9 cellular contexts compared by ENCODE assay signal in the genomic region with DNA sequence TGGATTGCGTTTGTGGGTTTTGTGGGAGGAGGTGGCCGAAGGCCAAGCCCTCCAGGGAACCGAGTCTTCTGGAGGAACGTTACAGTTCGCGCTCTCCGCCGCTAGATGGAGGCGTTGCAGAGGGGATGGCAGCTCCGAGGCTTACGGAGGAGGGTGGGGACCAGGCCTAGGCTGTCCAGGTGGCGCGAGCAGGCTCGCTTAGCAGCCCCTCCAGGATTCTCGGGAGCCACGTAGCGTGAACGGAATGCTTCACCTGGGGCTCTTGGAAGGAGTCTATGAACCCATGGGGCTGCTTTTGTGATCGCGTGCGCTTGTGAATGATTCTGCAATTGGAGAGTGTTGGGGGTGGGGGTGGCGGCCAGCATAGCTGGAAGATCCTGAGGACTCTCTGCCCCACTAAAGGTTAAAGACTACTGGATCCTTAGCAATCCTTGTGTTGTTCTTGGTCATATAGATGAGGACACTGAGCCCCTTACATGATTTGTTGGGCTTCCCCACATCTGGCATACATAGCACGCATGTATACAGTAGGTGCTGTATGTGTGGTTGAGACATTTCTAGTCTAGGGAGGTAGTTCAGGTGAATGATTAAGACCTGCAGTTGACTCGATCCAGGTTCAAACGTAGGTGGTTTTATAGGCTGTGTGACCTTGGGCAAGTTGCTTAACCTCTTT. TPM values are rescaled to one million over a fixed set of nuclear protein-coding genes. Genes with fewer than 3 reads are reported as not detected.
DNase-seq lines count a peak whose midpoint lies in the region; ATAC-seq, FAIRE-seq and TF ChIP-seq lines count a peak whose summit lies in the region.
"Had no signal": no experiment of that assay in that cellular context is flagged by ENCODE, and none has a peak within 500 bp of the region (broad histone marks: within the 10 kb centered on the region; RNA-seq: fewer than 3 reads in every experiment).

No MANE protein-coding gene starts in this region.

- 20 to 22% (median 21%) methylated on average over 25 of the region's 25 CpGs for WGBS in small intestine, 3 donors

- no peaks in the 10 kb centered on the region for H3K36me3 ChIP-seq in GM23338 (ENCODE audit: insufficient read depth)
- H3K36me3 ChIP-seq in small intestine (ENCODE audit: control insufficient read depth in 2 of 2, insufficient read depth in 2 of 2, low read length in 2 of 2), result peaks cover 0 to 7% of the 10 kb centered on the region in 2 donors

- CTCF ChIA-PET in T-cell (lab: Charles Lee), result interaction anchor here (0.5 to 1.0 kb wide), 6 partner anchors 8 to 459 kb away, joined by 3 to 6 read pairs (median 3); no protein-coding TSS in a partner anchor

- 0 out of 2 replicates have a peak, but pooled peaks cover 4% of the 10 kb centered on the region for H3K9me2 ChIP-seq in GM23338 (ENCODE audit: insufficient read depth)

- H3K4me3 Mint-ChIP-seq in GM23338 (peak overlapping the region; percentile 42; the same call in 2 of the 3 replicates), T-cell (no peak overlapping the region)

- H3K4me2 ChIP-seq in GM23338, result peak overlapping the region; percentile 44; the same call in 1 of the 2 replicates

- no peaks in the 10 kb centered on the region for H3F3A ChIP-seq in GM23338 (replicated peaks; ENCODE audit: low read depth)

- H3K27ac ChIP-seq in GM23338 (ENCODE audit: low read depth) (no peak overlapping the region), small intestine (ENCODE audit: low read depth in 1 of 2, low read length in 1 of 2) (no peak overlapping the region)

- no peaks in the 10 kb centered on the region for H4K20me1 ChIP-seq in GM23338 (replicated peaks; ENCODE audit: insufficient read depth)

- no peak for FAIRE-seq in small intestine (lab: Jason Lieb, UNC)
- FAIRE-seq: islet of Langerhans had no signal

- POLR2A ChIA-PET in T-cell (lab: Charles Lee), result no interaction called here

- H3K27me3 Mint-ChIP-seq in GM23338 (ENCODE audit: insufficient read depth, low read depth, poor library complexity), result peaks cover 52% of the 10 kb centered on the region
- peaks cover 2 to 5% of the 10 kb centered on the region in 2 donors for H3K27me3 Mint-ChIP-seq in T-cell

- in situ Hi-C loops in astrocyte of the cerebellum (cut with HindIII; ENCODE audit: low sequenced_read_pairs), result no loop called here

- TF ChIP-seq CTCF in GM23338 (conservative IDR thresholded peaks at IDR 0.05; ENCODE audit: low read depth in 2 of 2), result peak; percentile 85 to 99
- TF ChIP-seq CTCF in astrocyte of the cerebellum (IDR thresholded peaks at IDR 0.05; ENCODE audit: low read depth, low read length, missing control alignments), result peak; percentile 91

- H3K36me3 Mint-ChIP-seq in GM23338 (ENCODE audit: low read depth), result no peaks in the 10 kb centered on the region
- H3K36me3 Mint-ChIP-seq in T-cell, result no peaks in the 10 kb centered on the region

- peak; percentile 4 for DNase-seq in GDM1 (lab: John Stamatoyannopoulos, UW)
- DNase-seq in GM23338 (ENCODE audit: low spot score), result peak; percentile 95
- DNase-seq in M059J (ENCODE audit: low read depth), result peak; percentile 61
- peak in 30 of 34 experiments; percentile 3 to 42 (median 26) for DNase-seq in T-cell
- DNase-seq in astrocyte of the cerebellum (ENCODE audit: low read depth), result peak; percentile 78
- peak in 46 of 51 donors; percentile 3 to 74 (median 40) for DNase-seq in hypothalamus (lab: John Stamatoyannopoulos, UW)
- DNase-seq in small intestine, result peak; percentile 71
- DNase-seq in NCI-H1105 (lab: John Stamatoyannopoulos, UW), result no peak

- peaks cover 35% of the 10 kb centered on the region for H3K27me3 ChIP-seq in GM23338 (ENCODE audit: insufficient read depth)
- H3K27me3 ChIP-seq in small intestine (ENCODE audit: control insufficient read depth in 2 of 2, insufficient read depth in 2 of 2, low read length in 2 of 2), result no peaks in the 10 kb centered on the region

- peaks cover 12% of the 10 kb centered on the region; the same call in 2 of the 3 replicates for H3K4me1 Mint-ChIP-seq in GM23338
- H3K4me1 Mint-ChIP-seq in T-cell, result peaks cover 0 to 4% (median 0%) of the 10 kb centered on the region in 3 donors

- peaks cover 3% of the 10 kb centered on the region; the same call in 2 of the 3 replicates for H3K9me3 Mint-ChIP-seq in GM23338
- no peaks in the 10 kb centered on the region for H3K9me3 Mint-ChIP-seq in T-cell

- peak overlapping the region; percentile 12 for H2AFZ ChIP-seq in GM23338

- H3K9me3 ChIP-seq in small intestine (ENCODE audit: control insufficient read depth, low read depth), result no peaks in the 10 kb centered on the region

- H3K4me1 ChIP-seq in GM23338 (ENCODE audit: insufficient read depth), result no peaks in the 10 kb centered on the region
- H3K4me1 ChIP-seq in small intestine (ENCODE audit: control insufficient read depth in 2 of 2, insufficient read depth in 1 of 2, low read depth in 1 of 2, low read length in 1 of 2), result no peaks in the 10 kb centered on the region

- H3K4me3 ChIP-seq in GM23338 (0 out of 2 replicates have a peak overlapping the region, but pooled peaks have one; percentile 8), astrocyte of the cerebellum (ENCODE audit: low read depth, low read length) (no peak overlapping the region), small intestine (ENCODE audit: low read depth in 1 of 2, low read length in 2 of 2) (no peak overlapping the region)

- peak; percentile 95 for ATAC-seq in GM23338
- ATAC-seq in T-cell (replicated peaks in 1 of 4), result peak; percentile 56 to 58 (median 56)

- H3K27ac Mint-ChIP-seq in GM23338 (no peak overlapping the region; the same call in 1 of the 2 replicates), T-cell (no peak overlapping the region)

- H3K79me2 ChIP-seq in GM23338 (replicated peaks; ENCODE audit: insufficient read depth), result no peaks in the 10 kb centered on the region

TF ChIP-seq in GM23338, 12 proteins besides CTCF, POLR2A, EP300 and RAD21:
- no peak for TF ChIP-seq POLR2AphosphoS5 (IDR thresholded peaks at IDR 0.05; ENCODE audit: low read depth)

RNA-seq across cellular contexts. Expression of gene FAM3D, which starts 25.7 kb away (rescaled TPM):
- not detected in 2 replicates for total RNA-seq in GM23338 (2014; rRNA removed; shearing (Covaris generic))
- 0.26 TPM in 1 of 2 replicates, not detected in the other for polyA plus RNA-seq in GM23338 (2016; fragmentation: Nextera tagmentation; extraction: Ambion mirVana)
- not detected in 2 replicates for total RNA-seq in M059J (2014; rRNA removed; shearing (Covaris generic))
- under 1 TPM in 2 of 5 donors, not detected in 3; 0.38 to 0.41 TPM for total RNA-seq in T-cell
- 100 to 1,000 TPM; 168 to 190 (median 173) TPM for polyA plus RNA-seq in small intestine
